10 cellular contexts compared by ENCODE assay signal in the genomic region with DNA sequence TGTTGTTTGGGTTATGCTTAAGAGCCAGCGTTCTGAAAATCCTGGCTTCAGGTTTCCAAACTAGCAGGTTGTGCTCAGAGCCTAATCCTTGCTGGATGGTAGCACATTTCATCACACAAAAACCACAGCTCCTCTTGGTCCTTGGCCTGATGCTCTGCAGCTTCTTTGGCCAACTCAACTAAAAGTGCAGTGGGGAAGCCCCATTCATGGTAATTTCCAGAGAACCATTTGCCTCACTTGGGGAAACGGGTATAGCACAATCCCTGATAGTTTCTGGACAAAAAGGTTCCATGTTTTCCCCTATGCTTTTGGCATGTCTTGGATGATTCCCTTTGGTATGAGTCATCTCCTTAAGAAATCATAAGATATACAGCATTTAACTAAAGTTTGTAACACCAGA.
A peak's percentile ranks its signal among the peaks of the same experiment; 100 is the strongest.
DNase-seq lines count a peak whose midpoint lies in the region; ATAC-seq and TF ChIP-seq lines count a peak whose summit lies in the region.
"Had no signal": no experiment of that assay in that cellular context is flagged by ENCODE, and none has a peak within 500 bp of the region (broad histone marks: within the 10 kb centered on the region; RNA-seq: fewer than 3 reads in every experiment).

No MANE protein-coding gene starts in this region.

- TF ChIP-seq CTCF in AG04450 (IDR thresholded peaks at IDR 0.05; ENCODE audit: low read depth, low read length) (no peak), cardiac fibroblast (IDR thresholded peaks at IDR 0.05; ENCODE audit: low read depth, low read length) (no peak)

- no peak overlapping the region for H3K27ac Mint-ChIP-seq in activated naive CD4-positive, alpha-beta T cell treated with anti-CD3 and anti-CD28 coated beads, Interleukin-2, amount 10 ng/mL, durations not matched to agents 7 days and 5 days

- H3K36me3 Mint-ChIP-seq in activated naive CD4-positive, alpha-beta T cell treated with anti-CD3 and anti-CD28 coated beads, Interleukin-2, amount 10 ng/mL, durations not matched to agents 7 days and 5 days, result no peaks in the 10 kb centered on the region

- no peaks in the 10 kb centered on the region for H3K36me3 ChIP-seq in Karpas-422 (ENCODE audit: insufficient read depth, low read length)
- no peaks in the 10 kb centered on the region for H3K36me3 ChIP-seq in mucosa of stomach (ENCODE audit: control insufficient read depth, insufficient read depth, low read length)

- H3K4me1 ChIP-seq in Karpas-422 (ENCODE audit: low read length) (peaks cover 7% of the 10 kb centered on the region), mucosa of stomach (ENCODE audit: control insufficient read depth, insufficient read depth, low read length) (peaks cover 22% of the 10 kb centered on the region)

- no peaks in the 10 kb centered on the region for H3K9me3 ChIP-seq in AG04450 (ENCODE audit: control insufficient read depth, insufficient read depth, low read length)
- no peaks in the 10 kb centered on the region for H3K9me3 ChIP-seq in Karpas-422 (ENCODE audit: low read length)
- no peaks in the 10 kb centered on the region for H3K9me3 ChIP-seq in mucosa of stomach (ENCODE audit: control insufficient read depth, low read length)

- no peaks in the 10 kb centered on the region for H3K9me3 Mint-ChIP-seq in activated naive CD4-positive, alpha-beta T cell treated with anti-CD3 and anti-CD28 coated beads, Interleukin-2, amount 10 ng/mL, durations not matched to agents 7 days and 5 days

- ATAC-seq in GM21737 (IDR thresholded peaks at IDR 0.05; ENCODE audit: unreplicated experiment), result no peak

- DNase-seq in AG04450 (ENCODE audit: low read depth, low spot score) (no peak), Karpas-422 (no peak), cardiac fibroblast (ENCODE audit: low read depth in 2 of 2) (peak; percentile 79), RPMI8226 (no peak), T-helper 2 cell (no peak)
- DNase-seq in activated naive CD4-positive, alpha-beta T cell treated with anti-CD3 and anti-CD28 coated beads, Interleukin-2, amount 10 ng/mL, durations not matched to agents 7 days and 5 days, result no peak
- DNase-seq: activated T-cell treated with anti-CD3 and anti-CD28 coated beads for 4 hours, NCI-H1694 treated with DMSO at 0.1 percent for 48 hours had no signal

- no peak overlapping the region for H3K4me3 ChIP-seq in AG04450 (ENCODE audit: low read depth, low read length)
- no peak overlapping the region for H3K4me3 ChIP-seq in Karpas-422 (ENCODE audit: low read length)
- H3K4me3 ChIP-seq in cardiac fibroblast (replicated peaks in 1 of 2; ENCODE audit: low read depth in 2 of 2, low read length in 2 of 2), result no peak overlapping the region
- H3K4me3 ChIP-seq in mucosa of stomach (ENCODE audit: low read length), result no peak overlapping the region

- H3K27ac ChIP-seq in AG04450 (ENCODE audit: low read depth, low read length), result peak overlapping the region; percentile 74
- no peak overlapping the region for H3K27ac ChIP-seq in Karpas-422 (ENCODE audit: low read length)

- H3K27me3 Mint-ChIP-seq in activated naive CD4-positive, alpha-beta T cell treated with anti-CD3 and anti-CD28 coated beads, Interleukin-2, amount 10 ng/mL, durations not matched to agents 7 days and 5 days, result no peaks in the 10 kb centered on the region

- peaks cover 8% of the 10 kb centered on the region for H3K4me1 Mint-ChIP-seq in activated naive CD4-positive, alpha-beta T cell treated with anti-CD3 and anti-CD28 coated beads, Interleukin-2, amount 10 ng/mL, durations not matched to agents 7 days and 5 days

- no peak overlapping the region for H3K4me3 Mint-ChIP-seq in activated naive CD4-positive, alpha-beta T cell treated with anti-CD3 and anti-CD28 coated beads, Interleukin-2, amount 10 ng/mL, durations not matched to agents 7 days and 5 days

- POLR2A ChIA-PET in AG04450 (lab: Yijun Ruan, JAX), result interaction anchor here (0.6 to 2.1 kb wide), 4 partner anchors 49 to 238 kb away, joined by 3 to 5 read pairs (median 4); no protein-coding TSS in a partner anchor

- no peaks in the 10 kb centered on the region for H4K20me1 ChIP-seq in Karpas-422 (ENCODE audit: insufficient read depth, low read depth, low read length)

- no peak overlapping the region for H3K9ac ChIP-seq in Karpas-422 (ENCODE audit: low read length)
- peak overlapping the region; percentile 19 for H3K9ac ChIP-seq in mucosa of stomach (ENCODE audit: low read length)

- H3K79me2 ChIP-seq in Karpas-422 (ENCODE audit: low read length), result no peaks in the 10 kb centered on the region

- H2AFZ ChIP-seq in Karpas-422 (ENCODE audit: low read length), result no peak overlapping the region

- peak overlapping the region; percentile 18 for H3K4me2 ChIP-seq in Karpas-422 (ENCODE audit: low read depth, low read length, poor library complexity, severe bottlenecking)

- H3K27me3 ChIP-seq in AG04450 (ENCODE audit: control insufficient read depth, insufficient read depth, low read length), result no peaks in the 10 kb centered on the region
- no peaks in the 10 kb centered on the region for H3K27me3 ChIP-seq in Karpas-422 (ENCODE audit: low read length)
- H3K27me3 ChIP-seq in mucosa of stomach (ENCODE audit: control insufficient read depth, insufficient read depth, low read length), result no peaks in the 10 kb centered on the region

- no peaks in the 10 kb centered on the region for H3K9me2 ChIP-seq in Karpas-422 (replicated peaks; ENCODE audit: insufficient read depth, low read length)

- CTCF ChIA-PET in AG04450 (lab: Charles Lee), result interaction anchor here (0.6 to 9.5 kb wide), 7 partner anchors 77 to 303 kb away, joined by 3 to 116 read pairs (median 4); a partner anchor contains a TSS
- CTCF ChIA-PET in activated naive CD4-positive, alpha-beta T cell treated with anti-CD3 and anti-CD28 coated beads, Interleukin-2, amount 10 ng/mL, durations not matched to agents 7 days and 5 days (lab: Charles Lee), result interaction anchor here (1.3 to 1.4 kb wide), 2 partner anchors 70 to 195 kb away, joined by 3 read pairs; no protein-coding TSS in a partner anchor

Comparison
In these comparisons a context has a peak if more than half of its experiments do, and no peak if none do; other contexts are left out.
1. DNase-seq: peak in cardiac fibroblast (2 of 2); none in AG04450 (single experiment), Karpas-422 (single experiment), activated naive CD4-positive, alpha-beta T cell treated with anti-CD3 and anti-CD28 coated beads, Interleukin-2, amount 10 ng/mL, durations not matched to agents 7 days and 5 days (single experiment), RPMI8226 (single experiment) and T-helper 2 cell (0 of 5).